15 cellular contexts compared by ENCODE assay signal in genomic region chr3:21390136-21390535, GRCh38.
DNase-seq lines count a peak whose midpoint lies in the region; ATAC-seq and TF ChIP-seq lines count a peak whose summit lies in the region.
"Had no signal": no experiment of that assay in that cellular context is flagged by ENCODE, and none has a peak within 500 bp of the region (broad histone marks: within the 10 kb centered on the region; RNA-seq: fewer than 3 reads in every experiment).

No MANE protein-coding gene starts in this region.

- no peaks in the 10 kb centered on the region for H3K27me3 ChIP-seq in Peyer's patch
- H3K27me3 ChIP-seq: dorsolateral prefrontal cortex, gastrocnemius medialis had no signal

- ATAC-seq in HG02973 (IDR thresholded peaks at IDR 0.05; ENCODE audit: unreplicated experiment) = no peak
- ATAC-seq: gastrocnemius medialis; stimulated activated effector memory CD8-positive, alpha-beta T cell treated with anti-CD3 and anti-CD28 coated beads, Interleukin-12 subunit alpha, Interleukin-12 subunit beta, amount 100 ng/mL, for 72 hours had no signal

- H3K27ac ChIP-seq in Peyer's patch = no peak overlapping the region
- H3K27ac ChIP-seq: dorsolateral prefrontal cortex, gastrocnemius medialis had no signal

- DNase-seq in A172 (ENCODE audit: low spot score) (peak; percentile 22), GM04503 (ENCODE audit: low read depth) (peak; percentile 98), SHP77 (lab: John Stamatoyannopoulos, UW) (peak; percentile 45 to 56), fibroblast of villous mesenchyme (ENCODE audit: low read depth) (peak; percentile 17), Peyer's patch (no peak), NK-92 (lab: John Stamatoyannopoulos, UW; ENCODE audit: unreplicated experiment) (no peak), SKM-1 (lab: John Stamatoyannopoulos, UW; ENCODE audit: unreplicated experiment) (no peak)
- DNase-seq: activated CD4-positive, CD25-positive, alpha-beta regulatory T cell; dorsolateral prefrontal cortex; gastrocnemius medialis; H7; islet precursor cell; stimulated activated CD4-positive, alpha-beta T cell treated with anti-CD3 and anti-CD28 coated beads, Interleukin-2, amount 100 ng/mL, for 48 hours had no signal

- TF ChIP-seq POLR2A in Peyer's patch (IDR thresholded peaks at IDR 0.05) = no peak

- peaks cover 0 to 7% (median 0%) of the 10 kb centered on the region in 4 donors for H3K9me3 ChIP-seq in Peyer's patch
- H3K9me3 ChIP-seq: gastrocnemius medialis had no signal

- no peaks in the 10 kb centered on the region for H3K36me3 ChIP-seq in Peyer's patch
- H3K36me3 ChIP-seq: gastrocnemius medialis had no signal

- no peaks in the 10 kb centered on the region for H3K4me1 ChIP-seq in Peyer's patch

- TF ChIP-seq CTCF in fibroblast of villous mesenchyme (IDR thresholded peaks at IDR 0.05; ENCODE audit: insufficient read depth, low read depth, low read length) (no peak), Peyer's patch (IDR thresholded peaks at IDR 0.05) (no peak)

- H3K4me3 ChIP-seq in fibroblast of villous mesenchyme (ENCODE audit: low read depth, low read length) = no peak overlapping the region
- H3K4me3 ChIP-seq in Peyer's patch = no peak overlapping the region
- H3K4me3 ChIP-seq: dorsolateral prefrontal cortex, gastrocnemius medialis had no signal

Comparison
In these comparisons a context has a peak if more than half of its experiments do, and no peak if none do; other contexts are left out.
1. DNase-seq: peak in A172 (single experiment), GM04503 (single experiment), SHP77 (2 of 2) and fibroblast of villous mesenchyme (single experiment); none in Peyer's patch (0 of 3), NK-92 (single experiment) and SKM-1 (single experiment).